Comparison of ENCODE assay signal across 14 cellular contexts in genomic region chr1:240310226-240310925, GRCh38.
DNase-seq lines count a peak whose midpoint lies in the region; TF ChIP-seq lines count a peak whose summit lies in the region.
"Had no signal": no experiment of that assay in that cellular context is flagged by ENCODE, and none has a peak within 500 bp of the region (broad histone marks: within the 10 kb centered on the region; RNA-seq: fewer than 3 reads in every experiment).

No MANE protein-coding gene starts in this region.

- no peaks in the 10 kb centered on the region for H3K27me3 Mint-ChIP-seq in osteocyte (ENCODE audit: unreplicated experiment)

- peaks cover 37% of the 10 kb centered on the region for H3K4me1 Mint-ChIP-seq in osteocyte (ENCODE audit: unreplicated experiment)
- H3K4me1 Mint-ChIP-seq: IgD-negative memory B cell had no signal

- no peak overlapping the region for H3K4me3 Mint-ChIP-seq in osteocyte (ENCODE audit: unreplicated experiment)
- H3K4me3 Mint-ChIP-seq: H9 had no signal

- H3K36me3 Mint-ChIP-seq in osteocyte (ENCODE audit: unreplicated experiment) = peaks cover 5% of the 10 kb centered on the region
- H3K36me3 Mint-ChIP-seq: IgD-negative memory B cell had no signal

- H3K27ac Mint-ChIP-seq in osteocyte (ENCODE audit: unreplicated experiment) = peak overlapping the region; percentile 28
- H3K27ac Mint-ChIP-seq: IgD-negative memory B cell had no signal

- peak; percentile 67 for DNase-seq in ELR (ENCODE audit: low read depth)
- DNase-seq in NCI-H2107 treated with DMSO at 0.1 percent for 48 hours (lab: John Stamatoyannopoulos, UW; ENCODE audit: unreplicated experiment) = peak; percentile 61
- peak; percentile 63 for DNase-seq in choroid plexus epithelial cell (ENCODE audit: low read depth)
- no peak for DNase-seq in osteocyte (ENCODE audit: extremely low spot score, unreplicated experiment)
- DNase-seq in globus pallidus (ENCODE audit: low spot score) = no peak
- DNase-seq in superior temporal gyrus (ENCODE audit: extremely low spot score) = no peak
- DNase-seq in NOMO-1 treated with DMSO at 0.1 percent for 48 hours (lab: John Stamatoyannopoulos, UW; ENCODE audit: unreplicated experiment) = no peak
- DNase-seq in activated CD8-positive, alpha-beta memory T cell treated with anti-CD3 and anti-CD28 coated beads for 24 hours = no peak
- DNase-seq: activated gamma-delta T cell treated with Interleukin-2 at 50 U/mL for 16 hours, H9, NCI-H2029, T-helper 2 cell had no signal

- H3K9me3 Mint-ChIP-seq in osteocyte (ENCODE audit: unreplicated experiment) = no peaks in the 10 kb centered on the region

- no peak overlapping the region for H3K4me3 ChIP-seq in choroid plexus epithelial cell (ENCODE audit: low read depth, low read length)
- H3K4me3 ChIP-seq: esophagus muscularis mucosa had no signal

- no peak for TF ChIP-seq CTCF in choroid plexus epithelial cell (conservative IDR thresholded peaks at IDR 0.05; ENCODE audit: low read depth, low read length)
- no peak for TF ChIP-seq CTCF in osteocyte (IDR thresholded peaks at IDR 0.05)

Comparison
In these comparisons a context has a peak if more than half of its experiments do, and no peak if none do; other contexts are left out.
1. DNase-seq: peak in ELR (single experiment), NCI-H2107 treated with DMSO at 0.1 percent for 48 hours (single experiment) and choroid plexus epithelial cell (single experiment); none in osteocyte (single experiment), globus pallidus (single experiment), superior temporal gyrus (single experiment), NOMO-1 treated with DMSO at 0.1 percent for 48 hours (single experiment) and activated CD8-positive, alpha-beta memory T cell treated with anti-CD3 and anti-CD28 coated beads for 24 hours (single experiment).